1 cellular context compared by ENCODE assay signal in the genomic region with DNA sequence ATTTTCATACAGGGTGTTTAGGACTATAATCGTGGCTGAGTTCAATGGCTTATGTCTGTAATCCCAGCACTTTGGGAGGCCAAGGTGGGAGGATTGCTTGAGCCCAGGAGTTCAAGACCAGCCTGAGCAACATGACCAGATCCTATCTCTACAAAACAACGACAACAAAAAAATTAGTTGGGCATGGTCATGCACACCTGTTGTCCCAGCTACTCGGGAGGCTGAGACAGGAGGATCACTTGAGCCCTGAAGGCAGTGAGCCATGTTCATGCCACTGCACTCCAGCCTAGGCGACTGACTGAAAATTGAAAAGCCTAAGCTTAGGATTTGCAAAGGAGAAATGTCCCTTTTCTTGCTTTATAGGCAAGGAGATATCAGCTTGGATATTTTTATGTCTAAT.
TF ChIP-seq lines count a peak whose summit lies in the region.

No MANE protein-coding gene starts in this region.

TF ChIP-seq in A549, 52 proteins besides CTCF, POLR2A, EP300 and RAD21:
- TF ChIP-seq, protein P1, sequence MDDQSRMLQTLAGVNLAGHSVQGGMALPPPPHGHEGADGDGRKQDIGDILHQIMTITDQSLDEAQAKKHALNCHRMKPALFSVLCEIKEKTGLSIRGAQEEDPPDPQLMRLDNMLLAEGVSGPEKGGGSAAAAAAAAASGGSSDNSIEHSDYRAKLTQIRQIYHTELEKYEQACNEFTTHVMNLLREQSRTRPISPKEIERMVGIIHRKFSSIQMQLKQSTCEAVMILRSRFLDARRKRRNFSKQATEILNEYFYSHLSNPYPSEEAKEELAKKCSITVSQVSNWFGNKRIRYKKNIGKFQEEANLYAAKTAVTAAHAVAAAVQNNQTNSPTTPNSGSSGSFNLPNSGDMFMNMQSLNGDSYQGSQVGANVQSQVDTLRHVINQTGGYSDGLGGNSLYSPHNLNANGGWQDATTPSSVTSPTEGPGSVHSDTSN (IDR thresholded peaks at IDR 0.05), result no peak
- no peak for TF ChIP-seq KDM5A (IDR thresholded peaks at IDR 0.05)
- TF ChIP-seq, protein P2, sequence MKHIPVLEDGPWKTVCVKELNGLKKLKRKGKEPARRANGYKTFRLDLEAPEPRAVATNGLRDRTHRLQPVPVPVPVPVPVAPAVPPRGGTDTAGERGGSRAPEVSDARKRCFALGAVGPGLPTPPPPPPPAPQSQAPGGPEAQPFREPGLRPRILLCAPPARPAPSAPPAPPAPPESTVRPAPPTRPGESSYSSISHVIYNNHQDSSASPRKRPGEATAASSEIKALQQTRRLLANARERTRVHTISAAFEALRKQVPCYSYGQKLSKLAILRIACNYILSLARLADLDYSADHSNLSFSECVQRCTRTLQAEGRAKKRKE (CRISPR knock-in tag; IDR thresholded peaks at IDR 0.05; ENCODE audit: low read depth), result no peak
- TF ChIP-seq EHF (CRISPR knock-in tag; IDR thresholded peaks at IDR 0.05), result no peak
- TF ChIP-seq RNF2 (IDR thresholded peaks at IDR 0.05; ENCODE audit: borderline replicate concordance, low read depth), result no peak
- no peak for TF ChIP-seq ESRRA (IDR thresholded peaks at IDR 0.05; ENCODE audit: borderline replicate concordance, low read length)
- TF ChIP-seq CHD2 (IDR thresholded peaks at IDR 0.05; ENCODE audit: low read length, partially characterized antibody), result no peak
- no peak for TF ChIP-seq POLR2AphosphoS2 (conservative IDR thresholded peaks at IDR 0.05; ENCODE audit: low read length)
- no peak for TF ChIP-seq FOSB (CRISPR knock-in tag; IDR thresholded peaks at IDR 0.05)
- TF ChIP-seq, protein P3, sequence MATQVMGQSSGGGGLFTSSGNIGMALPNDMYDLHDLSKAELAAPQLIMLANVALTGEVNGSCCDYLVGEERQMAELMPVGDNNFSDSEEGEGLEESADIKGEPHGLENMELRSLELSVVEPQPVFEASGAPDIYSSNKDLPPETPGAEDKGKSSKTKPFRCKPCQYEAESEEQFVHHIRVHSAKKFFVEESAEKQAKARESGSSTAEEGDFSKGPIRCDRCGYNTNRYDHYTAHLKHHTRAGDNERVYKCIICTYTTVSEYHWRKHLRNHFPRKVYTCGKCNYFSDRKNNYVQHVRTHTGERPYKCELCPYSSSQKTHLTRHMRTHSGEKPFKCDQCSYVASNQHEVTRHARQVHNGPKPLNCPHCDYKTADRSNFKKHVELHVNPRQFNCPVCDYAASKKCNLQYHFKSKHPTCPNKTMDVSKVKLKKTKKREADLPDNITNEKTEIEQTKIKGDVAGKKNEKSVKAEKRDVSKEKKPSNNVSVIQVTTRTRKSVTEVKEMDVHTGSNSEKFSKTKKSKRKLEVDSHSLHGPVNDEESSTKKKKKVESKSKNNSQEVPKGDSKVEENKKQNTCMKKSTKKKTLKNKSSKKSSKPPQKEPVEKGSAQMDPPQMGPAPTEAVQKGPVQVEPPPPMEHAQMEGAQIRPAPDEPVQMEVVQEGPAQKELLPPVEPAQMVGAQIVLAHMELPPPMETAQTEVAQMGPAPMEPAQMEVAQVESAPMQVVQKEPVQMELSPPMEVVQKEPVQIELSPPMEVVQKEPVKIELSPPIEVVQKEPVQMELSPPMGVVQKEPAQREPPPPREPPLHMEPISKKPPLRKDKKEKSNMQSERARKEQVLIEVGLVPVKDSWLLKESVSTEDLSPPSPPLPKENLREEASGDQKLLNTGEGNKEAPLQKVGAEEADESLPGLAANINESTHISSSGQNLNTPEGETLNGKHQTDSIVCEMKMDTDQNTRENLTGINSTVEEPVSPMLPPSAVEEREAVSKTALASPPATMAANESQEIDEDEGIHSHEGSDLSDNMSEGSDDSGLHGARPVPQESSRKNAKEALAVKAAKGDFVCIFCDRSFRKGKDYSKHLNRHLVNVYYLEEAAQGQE (IDR thresholded peaks at IDR 0.05), result no peak
- no peak for TF ChIP-seq GATA3 (IDR thresholded peaks at IDR 0.05; ENCODE audit: borderline replicate concordance)
- no peak for TF ChIP-seq HOXB13 (CRISPR knock-in tag; IDR thresholded peaks at IDR 0.05; ENCODE audit: low read depth)
